8 cellular contexts compared by ENCODE assay signal in the genomic region with DNA sequence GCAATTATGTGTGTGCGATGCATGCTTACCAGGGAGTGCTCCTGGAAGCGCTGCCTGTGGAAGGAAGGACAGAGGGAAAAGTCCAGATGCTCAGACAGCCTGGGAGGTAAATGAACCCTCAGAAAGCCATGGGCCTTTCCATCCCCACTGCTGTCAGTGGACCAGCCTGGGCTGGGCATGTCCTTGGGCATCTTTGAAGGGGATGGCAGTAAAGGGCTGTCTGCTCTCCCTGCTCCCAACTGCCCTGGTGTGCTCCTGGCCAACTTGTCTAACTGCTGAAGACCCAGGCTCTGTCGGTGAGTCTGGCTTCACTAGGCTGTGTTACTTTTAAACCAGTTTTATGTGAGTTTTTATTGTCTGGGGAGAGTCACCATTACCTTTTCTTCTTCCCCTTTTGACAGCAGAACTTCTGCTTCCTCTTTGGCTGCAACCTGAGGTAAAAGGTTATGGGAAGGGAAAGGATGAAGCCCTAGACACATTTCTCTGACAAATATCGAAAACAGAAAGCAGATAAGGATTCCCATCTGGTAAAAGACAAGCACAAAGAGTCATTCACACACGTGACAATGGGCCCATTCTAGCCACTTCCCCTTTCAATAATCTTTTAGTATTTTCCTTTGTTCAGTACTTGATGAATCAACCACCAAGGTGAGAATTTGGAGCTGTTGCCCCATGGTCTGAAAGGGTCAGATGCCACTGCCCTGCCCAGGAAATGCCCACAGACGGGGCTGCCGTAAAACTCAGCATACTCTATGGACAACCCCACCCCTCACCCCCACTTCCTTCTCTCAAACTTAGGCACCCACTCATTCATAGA. TPM values are rescaled to one million over a fixed set of nuclear protein-coding genes. Genes with fewer than 3 reads are reported as not detected.
A peak's percentile ranks its signal among the peaks of the same experiment; 100 is the strongest.
DNase-seq lines count a peak whose midpoint lies in the region; ATAC-seq and TF ChIP-seq lines count a peak whose summit lies in the region.

No MANE protein-coding gene starts in this region.

- peak; percentile 77 for DNase-seq in GM10248 (ENCODE audit: extremely low spot score)
- no peak for DNase-seq in activated naive CD8-positive, alpha-beta T cell treated with anti-CD3 and anti-CD28 coated beads for 36 hours
- DNase-seq in NCI-H1048 (lab: John Stamatoyannopoulos, UW), result no peak
- DNase-seq in NCI-H1930 (lab: John Stamatoyannopoulos, UW), result no peak
- no peak for DNase-seq in activated gamma-delta T cell treated with Interleukin-2 at 50 U/mL for 16 hours
- DNase-seq in DMS79 treated with DMSO at 0.1 percent for 48 hours (lab: John Stamatoyannopoulos, UW), result no peak

- H3K4me1 Mint-ChIP-seq in activated naive CD8-positive, alpha-beta T cell treated with anti-CD3 and anti-CD28 coated beads for 36 hours, result peaks cover 10% of the 10 kb centered on the region

- ATAC-seq in GM21390 (IDR thresholded peaks at IDR 0.05; ENCODE audit: unreplicated experiment) (peak; percentile 84), HG03521 (IDR thresholded peaks at IDR 0.05; ENCODE audit: unreplicated experiment) (peak; percentile 80)

- H3K27ac Mint-ChIP-seq in activated naive CD8-positive, alpha-beta T cell treated with anti-CD3 and anti-CD28 coated beads for 36 hours, result peak overlapping the region; percentile 73

- H3K36me3 Mint-ChIP-seq in activated naive CD8-positive, alpha-beta T cell treated with anti-CD3 and anti-CD28 coated beads for 36 hours, result no peaks in the 10 kb centered on the region

- no peaks in the 10 kb centered on the region for H3K9me3 Mint-ChIP-seq in activated naive CD8-positive, alpha-beta T cell treated with anti-CD3 and anti-CD28 coated beads for 36 hours

- CTCF ChIA-PET in GM10248 (lab: Yijun Ruan, JAX), result interaction anchor here (0.7 to 3.0 kb wide), 7 partner anchors 8 to 373 kb away, joined by 3 to 6 read pairs (median 4); no protein-coding TSS in a partner anchor

- POLR2A ChIA-PET in GM10248 (lab: Yijun Ruan, JAX), result interaction anchor here (0.6 to 1.0 kb wide), 3 partner anchors 10 to 34 kb away, joined by 3 to 4 read pairs (median 3); no protein-coding TSS in a partner anchor

- peaks cover 4% of the 10 kb centered on the region for H3K27me3 Mint-ChIP-seq in activated naive CD8-positive, alpha-beta T cell treated with anti-CD3 and anti-CD28 coated beads for 36 hours

- H3K4me3 Mint-ChIP-seq in activated naive CD8-positive, alpha-beta T cell treated with anti-CD3 and anti-CD28 coated beads for 36 hours, result peak overlapping the region; percentile 18

- no peak for TF ChIP-seq CTCF in GM10248 (IDR thresholded peaks at IDR 0.05; ENCODE audit: control extremely low read depth, extremely low read depth, low read depth, missing control alignments)

RNA-seq across cellular contexts. Expression of gene PIK3AP1, which starts 27.6 kb away (rescaled TPM):
- 1 to 10 TPM; 4.5 to 5.1 TPM for total RNA-seq in activated naive CD8-positive, alpha-beta T cell treated with anti-CD3 and anti-CD28 coated beads for 36 hours
